ENCODE assay signal across 8 cellular contexts in genomic region chr6:26122793-26123674, GRCh38. TPM values are rescaled to one million over a fixed set of nuclear protein-coding genes. Genes with fewer than 3 reads are reported as not detected.
DNase-seq lines count a peak whose midpoint lies in the region; ATAC-seq and TF ChIP-seq lines count a peak whose summit lies in the region.

No MANE protein-coding gene starts in this region.

- TF ChIP-seq CTCF in activated B cell treated with CpG ODN at 0.5 μM for 24 hours (IDR thresholded peaks at IDR 0.05) (no peak), smooth muscle cell (IDR thresholded peaks at IDR 0.05; ENCODE audit: borderline replicate concordance, insufficient read depth, poor library complexity, severe bottlenecking) (no peak)

- peaks cover 38% of the 10 kb centered on the region for H4K20me1 ChIP-seq in smooth muscle cell (ENCODE audit: low read depth)

- intact Hi-C loops in activated B cell treated with CpG ODN at 0.5 μM for 24 hours (cut with micrococcal nuclease), result loop anchor here (1.0 to 2.0 kb wide), 14 partner anchors 20 to 1770 kb away; partner anchors contain the start of gene ABT1

- H3K9ac ChIP-seq in smooth muscle cell (ENCODE audit: low read depth), result peak overlapping the region; percentile 83

- POLR2A ChIA-PET in activated B cell treated with CpG ODN at 0.5 μM for 24 hours (lab: Charles Lee), result interaction anchor here (0.7 to 6.8 kb wide), 59 partner anchors 8 to 1771 kb away, joined by 3 to 1682 read pairs (median 23); partner anchors contain the start of genes HFE, TRIM38 and ZNF184

- H3K79me2 ChIP-seq in smooth muscle cell (ENCODE audit: low read depth), result peaks cover 37% of the 10 kb centered on the region

- H3K36me3 Mint-ChIP-seq in activated B cell treated with CpG ODN at 0.5 μM for 24 hours (ENCODE audit: low read depth) (peaks cover 48% of the 10 kb centered on the region), immature natural killer cell (peaks cover 0 to 8% (median 6%) of the 10 kb centered on the region in 3 donors)

- H3K27ac ChIP-seq in caudate nucleus (ENCODE audit: low read depth, low read length), result peak overlapping the region; percentile 85
- peak overlapping the region; percentile 93 for H3K27ac ChIP-seq in smooth muscle cell (ENCODE audit: low read depth)

- H3K4me1 ChIP-seq in smooth muscle cell (ENCODE audit: low read depth), result peaks cover 17% of the 10 kb centered on the region

- no peaks in the 10 kb centered on the region for H3K27me3 Mint-ChIP-seq in activated B cell treated with CpG ODN at 0.5 μM for 24 hours
- H3K27me3 Mint-ChIP-seq in immature natural killer cell (ENCODE audit: low read depth in 3 of 3), result peaks cover 19 to 22% (median 21%) of the 10 kb centered on the region in 3 donors

- peak overlapping the region; percentile 53 for H2AFZ ChIP-seq in smooth muscle cell (ENCODE audit: low read depth)

- 1% methylated on average over 38 of the region's 38 CpGs for WGBS in smooth muscle cell (ENCODE audit: low lambda C conversion rate)

- ATAC-seq in GM18909 (IDR thresholded peaks at IDR 0.05; ENCODE audit: poor library complexity, unreplicated experiment), result peak; percentile 54
- peak; percentile 51 for ATAC-seq in HG03175 (IDR thresholded peaks at IDR 0.05; ENCODE audit: unreplicated experiment)
- ATAC-seq in activated B cell treated with CpG ODN at 0.5 μM for 24 hours (ENCODE audit: low read depth), result peak; percentile 60

- H3K4me1 Mint-ChIP-seq in activated B cell treated with CpG ODN at 0.5 μM for 24 hours (peaks cover 34% of the 10 kb centered on the region), immature natural killer cell (peaks cover 32 to 38% of the 10 kb centered on the region in 2 donors)

- no peaks in the 10 kb centered on the region for H3K27me3 ChIP-seq in smooth muscle cell (ENCODE audit: low read depth)

- peak overlapping the region; percentile 98 for H3K4me3 ChIP-seq in smooth muscle cell

- H3K36me3 ChIP-seq in smooth muscle cell (ENCODE audit: low read depth), result no peaks in the 10 kb centered on the region

- peak overlapping the region; percentile 95 for H3K4me2 ChIP-seq in smooth muscle cell

- H3F3A ChIP-seq in smooth muscle cell (ENCODE audit: low read depth), result peaks cover 4% of the 10 kb centered on the region

- peak overlapping the region; percentile 94 for H3K4me3 Mint-ChIP-seq in activated B cell treated with CpG ODN at 0.5 μM for 24 hours
- H3K4me3 Mint-ChIP-seq in immature natural killer cell, result peak overlapping the region; percentile 96 to 100 (median 99)

- H3K27ac Mint-ChIP-seq in activated B cell treated with CpG ODN at 0.5 μM for 24 hours (peak overlapping the region; percentile 99), immature natural killer cell (peak overlapping the region; percentile 97 to 100 (median 98))

- H3K9me3 ChIP-seq in smooth muscle cell (replicated peaks; ENCODE audit: low read depth), result no peaks in the 10 kb centered on the region

- peak; percentile 94 for DNase-seq in AG08395 (ENCODE audit: low spot score)
- peak; percentile 98 for DNase-seq in NCI-H226
- DNase-seq in activated B cell treated with CpG ODN at 0.5 μM for 24 hours, result peak; percentile 68
- DNase-seq in caudate nucleus (lab: John Stamatoyannopoulos, UW), result peak; percentile 29 to 98 (median 88)
- DNase-seq in immature natural killer cell, result peak; percentile 90 to 94 (median 92)
- peak; percentile 45 for DNase-seq in smooth muscle cell (lab: John Stamatoyannopoulos, UW; ENCODE audit: unreplicated experiment)

- CTCF ChIA-PET in activated B cell treated with CpG ODN at 0.5 μM for 24 hours (lab: Charles Lee), result interaction anchor here (0.9 to 4.9 kb wide), 5 partner anchors 35 to 473 kb away, joined by 3 to 31 read pairs (median 3); a partner anchor contains a TSS

- H3K9me3 Mint-ChIP-seq in activated B cell treated with CpG ODN at 0.5 μM for 24 hours (peaks cover 3% of the 10 kb centered on the region), immature natural killer cell (no peaks in the 10 kb centered on the region)

RNA-seq across cellular contexts. Expression of gene HFE, which starts 35.8 kb away (rescaled TPM):
- 0.98 and 1.1 TPM in 2 replicates for total RNA-seq in activated B cell treated with CpG ODN at 0.5 μM for 24 hours
- polyA plus RNA-seq in immature natural killer cell, result 1 to 10 TPM in 2 of 3 donors, under 1 TPM in 1; 0.90 to 5.1 (median 1.8) TPM
- 4.9 and 5.5 TPM in 2 replicates for total RNA-seq in smooth muscle cell
- polyA plus RNA-seq in smooth muscle cell, result 2.1 and 7.5 TPM in 2 replicates

Comparison
In these comparisons a context has a peak if more than half of its experiments do, and no peak if none do; other contexts are left out.
1. Peak in every context shown above with its lines: DNase-seq, ATAC-seq, H3K4me3 ChIP-seq and H3K27ac ChIP-seq.
2. DNase-seq: peak in every context shown above with its lines; median percentile 98 in NCI-H226; 94 in AG08395; 92 in immature natural killer cell; 88 in caudate nucleus; 68 in activated B cell treated with CpG ODN at 0.5 μM for 24 hours; 45 in smooth muscle cell.